In genomic region chr21:45441431-45442255, GRCh38 we compare ENCODE assay signal across 23 cellular contexts.
"Had no signal": no experiment of that assay in that cellular context is flagged by ENCODE, and none has a peak within 500 bp of the region (broad histone marks: within the 10 kb centered on the region; RNA-seq: fewer than 3 reads in every experiment).

No MANE protein-coding gene starts in this region.

- H3K9me3 Mint-ChIP-seq: activated naive CD8-positive, alpha-beta T cell treated with anti-CD3 and anti-CD28 coated beads for 36 hours had no signal

- H3K36me3 Mint-ChIP-seq: activated naive CD8-positive, alpha-beta T cell treated with anti-CD3 and anti-CD28 coated beads for 36 hours; T-cell had no signal

- H3K4me3 Mint-ChIP-seq: activated CD4-positive, alpha-beta T cell treated with anti-CD3 and anti-CD28 coated beads, Interleukin-2, amount 10 ng/mL, durations not matched to agents 7 days and 5 days; activated naive CD8-positive, alpha-beta T cell treated with anti-CD3 and anti-CD28 coated beads for 36 hours; nephron progenitor cell; T-cell had no signal

- H3K4me1 Mint-ChIP-seq: activated naive CD8-positive, alpha-beta T cell treated with anti-CD3 and anti-CD28 coated beads for 36 hours had no signal

- H3K9me3 ChIP-seq: body of pancreas, transverse colon had no signal

- H3K4me1 ChIP-seq: foreskin keratinocyte had no signal

- H3K27ac ChIP-seq: body of pancreas, foreskin keratinocyte, transverse colon, uterus had no signal

- H3K27me3 ChIP-seq: body of pancreas, foreskin keratinocyte, transverse colon, uterus had no signal

- ATAC-seq: body of pancreas, foreskin keratinocyte, SK-N-SH treated with all-trans-retinoic acid at 6 μM for 48 hours, T-cell had no signal

- H3K36me3 ChIP-seq: transverse colon, uterus had no signal

- H3K4me3 ChIP-seq: body of pancreas, transverse colon, uterus had no signal

- DNase-seq: activated CD4-positive, alpha-beta T cell treated with anti-CD3 and anti-CD28 coated beads, Interleukin-2, amount 10 ng/mL, durations not matched to agents 7 days and 5 days; activated CD8-positive, alpha-beta memory T cell treated with anti-CD3 and anti-CD28 coated beads, Interleukin-2, amount 50 U/mL, for 4 hours; activated gamma-delta T cell treated with Interleukin-2 at 50 U/mL for 16 hours; activated naive CD8-positive, alpha-beta T cell treated with anti-CD3 and anti-CD28 coated beads for 36 hours; activated T-cell treated with anti-CD3 and anti-CD28 coated beads, Interleukin-2, amount 50 U/mL, for 48 hours; amygdala; body of pancreas; caudate nucleus; foreskin keratinocyte; hypothalamus; islet precursor cell; mammary epithelial cell; midbrain; nephron progenitor cell; stimulated activated CD4-positive, alpha-beta T cell treated with anti-CD3 and anti-CD28 coated beads, Interleukin-1b, Interleukin-23, amount 100 ng/mL, for 48 hours; stimulated activated CD8-positive, alpha-beta memory T cell treated with anti-CD3 and anti-CD28 coated beads, Interleukin-4, amount 100 ng/mL, for 48 hours; stimulated activated naive CD4-positive, alpha-beta T cell treated with Interleukin-2 at 50 U/mL for 16 hours; substantia nigra; T-cell; T-helper 9 cell; transverse colon; uterus had no signal

- H3K27ac Mint-ChIP-seq: activated naive CD8-positive, alpha-beta T cell treated with anti-CD3 and anti-CD28 coated beads for 36 hours; nephron progenitor cell; T-cell had no signal
